Comparison of ENCODE assay signal across 19 cellular contexts in the genomic region with DNA sequence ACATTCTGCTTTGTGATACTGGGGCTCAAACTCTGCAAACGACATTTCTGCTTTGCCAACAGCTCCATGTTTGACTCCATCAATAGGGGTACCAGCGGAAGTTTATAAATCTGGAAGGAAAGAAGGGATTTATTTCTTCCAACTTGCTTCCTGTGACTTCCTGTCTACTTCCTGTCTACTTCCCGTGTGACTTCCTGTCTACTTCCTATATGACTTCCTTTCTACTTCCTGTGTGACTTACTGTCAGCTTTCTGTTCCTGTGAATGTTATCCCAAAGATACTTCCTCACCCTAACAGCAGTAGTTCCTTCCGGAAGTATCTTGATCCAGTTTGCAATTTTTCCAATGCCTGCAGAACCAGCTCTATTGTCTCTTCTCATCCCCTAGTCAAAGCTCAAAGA. TPM values are rescaled to one million over a fixed set of nuclear protein-coding genes. Genes with fewer than 3 reads are reported as not detected.
DNase-seq lines count a peak whose midpoint lies in the region; TF ChIP-seq lines count a peak whose summit lies in the region.
"Had no signal": no experiment of that assay in that cellular context is flagged by ENCODE, and none has a peak within 500 bp of the region (broad histone marks: within the 10 kb centered on the region; RNA-seq: fewer than 3 reads in every experiment).

No MANE protein-coding gene starts in this region.

- no peak overlapping the region for H3K27ac ChIP-seq in A673 (ENCODE audit: low read depth, low read length, poor library complexity, severe bottlenecking)
- H3K27ac ChIP-seq in DOHH2 (ENCODE audit: low read depth, low read length), result no peak overlapping the region
- H3K27ac ChIP-seq: A549 had no signal

- peak overlapping the region; percentile 57 for H3K27ac Mint-ChIP-seq in endothelial cell (ENCODE audit: unreplicated experiment)
- H3K27ac Mint-ChIP-seq: CD4-positive, alpha-beta T cell had no signal

- no peak for TF ChIP-seq CTCF in A673 (conservative IDR thresholded peaks at IDR 0.05; ENCODE audit: low read depth, low read length)
- TF ChIP-seq CTCF in DOHH2 (IDR thresholded peaks at IDR 0.05; ENCODE audit: low read depth, low read length, poor library complexity, severe bottlenecking), result no peak
- TF ChIP-seq CTCF in endothelial cell (IDR thresholded peaks at IDR 0.05; ENCODE audit: unreplicated experiment), result no peak

- no peaks in the 10 kb centered on the region for H3K4me1 ChIP-seq in A673 (ENCODE audit: insufficient read depth, low read length, poor library complexity, severe bottlenecking)
- H3K4me1 ChIP-seq in DOHH2 (ENCODE audit: control insufficient read depth, low read length), result peaks cover 8% of the 10 kb centered on the region
- H3K4me1 ChIP-seq: Caco-2 had no signal

- intact Hi-C loops in A673 (cut with micrococcal nuclease; ENCODE audit: unreplicated experiment), result no loop called here

- DNase-seq in A673 (ENCODE audit: low spot score) (peak; percentile 49), RKO (ENCODE audit: low spot score) (peak; percentile 14), endothelial cell (ENCODE audit: low spot score) (no peak), GM03348 (ENCODE audit: low spot score) (no peak), DMS 273 treated with DMSO at 0.1 percent for 48 hours (lab: John Stamatoyannopoulos, UW) (no peak), putamen (ENCODE audit: low spot score) (no peak)
- DNase-seq: BE2C; Caco-2; CD4-positive, alpha-beta T cell; DND-41; GOT3; KG1; NCI-H1105; NCI-H2081; NCI-H446; NCI-H526; SHP77 had no signal

- peaks cover 2% of the 10 kb centered on the region for H3K27me3 Mint-ChIP-seq in endothelial cell (ENCODE audit: unreplicated experiment)
- H3K27me3 Mint-ChIP-seq: CD4-positive, alpha-beta T cell had no signal

- H3K9me3 Mint-ChIP-seq in endothelial cell (ENCODE audit: unreplicated experiment), result no peaks in the 10 kb centered on the region

- no peak overlapping the region for H3K4me3 ChIP-seq in A673 (ENCODE audit: low read depth, low read length, poor library complexity, severe bottlenecking)
- H3K4me3 ChIP-seq in DOHH2 (ENCODE audit: low read length), result peak overlapping the region; percentile 38
- H3K4me3 ChIP-seq: A549 had no signal

- H3K4me1 Mint-ChIP-seq in endothelial cell (ENCODE audit: unreplicated experiment), result peaks cover 25% of the 10 kb centered on the region

- H4K20me1 ChIP-seq in DOHH2 (ENCODE audit: control insufficient read depth, insufficient read depth, low read depth, low read length), result no peaks in the 10 kb centered on the region

- POLR2A ChIA-PET in A673 (lab: Charles Lee; ENCODE audit: low non-redundant PET), result no interaction called here

- no peaks in the 10 kb centered on the region for H3K9me2 ChIP-seq in DOHH2 (replicated peaks; ENCODE audit: control insufficient read depth, low read length)

- H3F3A ChIP-seq in DOHH2 (ENCODE audit: control insufficient read depth, insufficient read depth), result no peaks in the 10 kb centered on the region

- H3K4me2 ChIP-seq in DOHH2 (ENCODE audit: low read length), result peak overlapping the region; percentile 45; the same call in 1 of the 2 replicates
- H3K4me2 ChIP-seq: A549 had no signal

- no peaks in the 10 kb centered on the region for H3K27me3 ChIP-seq in A673 (replicated peaks; ENCODE audit: insufficient read depth, low read depth, low read length, poor library complexity)
- 0 out of 2 replicates have a peak, but pooled peaks cover 8% of the 10 kb centered on the region for H3K27me3 ChIP-seq in DOHH2 (ENCODE audit: control insufficient read depth, low read length)
- H3K27me3 ChIP-seq: BE2C had no signal

- H3K4me3 Mint-ChIP-seq in endothelial cell (ENCODE audit: unreplicated experiment), result peak overlapping the region; percentile 26
- H3K4me3 Mint-ChIP-seq: CD4-positive, alpha-beta T cell had no signal

- no peaks in the 10 kb centered on the region for H3K36me3 ChIP-seq in A673 (ENCODE audit: insufficient read depth, low read length, poor library complexity, severe bottlenecking)
- H3K36me3 ChIP-seq in DOHH2 (ENCODE audit: control insufficient read depth, low read length), result no peaks in the 10 kb centered on the region
- H3K36me3 ChIP-seq: BE2C had no signal

- no TSS peak for BruUV-seq in A673 (replicated peaks; lab: Mats Ljungman, UMichigan)

- CTCF ChIA-PET in A673 (lab: Charles Lee), result no interaction called here

- H3K9me3 ChIP-seq in A673 (ENCODE audit: low read depth, low read length, poor library complexity, severe bottlenecking) (no peaks in the 10 kb centered on the region), DOHH2 (ENCODE audit: control insufficient read depth, insufficient read depth, low read length) (peaks cover 7% of the 10 kb centered on the region; the same call in 1 of the 2 replicates)
- H3K9me3 ChIP-seq: A549, BE2C had no signal

- H3K79me2 ChIP-seq in DOHH2 (ENCODE audit: control insufficient read depth, low read length), result no peaks in the 10 kb centered on the region

- peaks cover 8% of the 10 kb centered on the region for H3K36me3 Mint-ChIP-seq in endothelial cell (ENCODE audit: low read depth, unreplicated experiment)

RNA-seq across cellular contexts. Expression of gene MBOAT2, which starts 52.0 kb away (rescaled TPM):
- 61.6 and 65.1 TPM in 2 replicates for total RNA-seq in A673 (2021)
- 71.6 TPM for total RNA-seq in endothelial cell (ENCODE audit: unreplicated experiment)

Comparison
In these comparisons a context has a peak if more than half of its experiments do, and no peak if none do; other contexts are left out.
1. DNase-seq: peak in A673 (single experiment) and RKO (single experiment); none in endothelial cell (single experiment), GM03348 (single experiment), DMS 273 treated with DMSO at 0.1 percent for 48 hours (single experiment) and putamen (single experiment).